Comparison of ENCODE assay signal across 13 cellular contexts in the genomic region with DNA sequence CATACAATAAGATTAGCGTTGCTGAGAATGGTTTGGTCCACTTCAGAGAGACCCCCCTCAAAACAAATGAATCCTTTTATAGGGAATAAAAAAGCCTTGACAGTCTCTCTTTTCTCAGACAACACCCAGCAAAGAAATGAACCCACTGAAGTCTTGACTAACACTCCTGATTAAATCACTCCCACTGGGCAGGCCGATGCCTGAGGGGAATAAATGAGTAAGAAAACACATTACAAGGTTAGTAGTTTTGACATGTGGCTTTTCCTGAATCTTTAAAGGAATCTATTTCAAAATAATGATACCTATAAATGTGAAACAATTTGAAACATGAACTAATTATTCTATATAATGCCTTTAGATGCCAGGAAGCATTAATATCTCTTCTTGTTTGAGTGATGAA.
DNase-seq lines count a peak whose midpoint lies in the region; ATAC-seq, FAIRE-seq and TF ChIP-seq lines count a peak whose summit lies in the region.
"Had no signal": no experiment of that assay in that cellular context is flagged by ENCODE, and none has a peak within 500 bp of the region (broad histone marks: within the 10 kb centered on the region; RNA-seq: fewer than 3 reads in every experiment).

No MANE protein-coding gene starts in this region.

- intact Hi-C loops in K562 (cut with micrococcal nuclease) = no loop called here
- intact Hi-C loops in Caco-2 (cut with micrococcal nuclease; ENCODE audit: unreplicated experiment) = no loop called here

- H3K9me1 ChIP-seq in K562 (ENCODE audit: control insufficient read depth, insufficient read depth, low read length) = no peaks in the 10 kb centered on the region

- H3K4me3 ChIP-seq in K562 (no peak overlapping the region), Caco-2 (ENCODE audit: low read depth, low read length) (no peak overlapping the region)
- H3K4me3 ChIP-seq: A549 had no signal

- H3K27ac Mint-ChIP-seq in Caco-2 (ENCODE audit: unreplicated experiment) = no peak overlapping the region
- H3K27ac Mint-ChIP-seq: CD14-positive monocyte; CD8-positive, alpha-beta T cell; IgD-negative memory B cell had no signal

- no peaks in the 10 kb centered on the region for H4K20me1 ChIP-seq in K562 (replicated peaks; ENCODE audit: control insufficient read depth, insufficient read depth, low read length)

- no peak overlapping the region for H3K9ac ChIP-seq in K562 (ENCODE audit: insufficient read depth in 1 of 2, low read depth in 2 of 2, low read length in 2 of 2)

- peak overlapping the region; percentile 23; the same call in 1 of the 2 replicates for H2AFZ ChIP-seq in K562 (ENCODE audit: low read depth, low read length)

- H3K79me2 ChIP-seq in K562 (ENCODE audit: control insufficient read depth, insufficient read depth, low read length) = no peaks in the 10 kb centered on the region

- TF ChIP-seq EP300 in K562 (IDR thresholded peaks at IDR 0.05; ENCODE audit: low read length) = no peak

- TF ChIP-seq RAD21 in K562 (CRISPR knock-in tag; conservative IDR thresholded peaks at IDR 0.05 in 1 of 2, IDR thresholded peaks at IDR 0.05 in 1 of 2) = no peak

- no peaks in the 10 kb centered on the region for H3K4me1 Mint-ChIP-seq in Caco-2 (ENCODE audit: low read depth, unreplicated experiment)
- H3K4me1 Mint-ChIP-seq: CD14-positive monocyte had no signal

- CTCF ChIA-PET in K562 (lab: Yijun Ruan, JAX; ENCODE audit: low intra/inter-chr PET ratio) = interaction anchor here (0.5 kb wide), 1 partner anchor 10 kb away, joined by 3 read pairs; no protein-coding TSS in a partner anchor
- CTCF ChIA-PET in Caco-2 (lab: Charles Lee) = no interaction called here

- peaks cover 4 to 44% of the 10 kb centered on the region in 2 experiments; a peak in 4 of 5 replicates for H3K4me1 ChIP-seq in K562 (replicated peaks in 1 of 2; ENCODE audit: control insufficient read depth in 2 of 2, insufficient read depth in 2 of 2, low read length in 2 of 2)
- H3K4me1 ChIP-seq in Caco-2 = no peaks in the 10 kb centered on the region
- H3K4me1 ChIP-seq: A549 had no signal

- H3K9me3 Mint-ChIP-seq in Caco-2 (ENCODE audit: unreplicated experiment) = no peaks in the 10 kb centered on the region
- H3K9me3 Mint-ChIP-seq: CD8-positive, alpha-beta T cell; IgD-negative memory B cell had no signal

- no peak overlapping the region for H3K4me2 ChIP-seq in K562 (ENCODE audit: insufficient read depth, low read length)
- H3K4me2 ChIP-seq: A549 had no signal

- H3K27me3 ChIP-seq in K562 (ENCODE audit: control insufficient read depth in 2 of 2, insufficient read depth in 2 of 2, low read length in 2 of 2) (no peaks in the 10 kb centered on the region), Caco-2 (replicated peaks; ENCODE audit: control insufficient read depth, insufficient read depth, low read length) (no peaks in the 10 kb centered on the region)

- in situ Hi-C loops in K562 (cut with MboI) = no loop called here

- BruUV-seq in K562 (replicated peaks; lab: Mats Ljungman, UMichigan) = no TSS peak
- no TSS peak for BruUV-seq in Caco-2 (replicated peaks; lab: Mats Ljungman, UMichigan)

- no peaks in the 10 kb centered on the region for H3K27me3 Mint-ChIP-seq in Caco-2 (ENCODE audit: insufficient read depth, unreplicated experiment)

- H3K27ac ChIP-seq in K562 (ENCODE audit: extremely low read depth, low read depth, low read length) = no peak overlapping the region
- H3K27ac ChIP-seq: A549 had no signal

- WGBS in K562 (ENCODE audit: insufficient coverage, low coverage, missing lambda C conversion rate) = 79% methylated on average over 2 of the region's 2 CpGs

- no peak for FAIRE-seq in K562 (lab: Jason Lieb, UNC)
- FAIRE-seq: A549 had no signal

- peaks cover 2% of the 10 kb centered on the region; the same call in 1 of the 2 replicates for H3K9me3 ChIP-seq in K562 (replicated peaks; ENCODE audit: control insufficient read depth, insufficient read depth, low read depth, low read length)
- no peaks in the 10 kb centered on the region for H3K9me3 ChIP-seq in Caco-2
- H3K9me3 ChIP-seq: A549 had no signal

- peak; percentile 28; the same call in 1 of the 3 replicates for ATAC-seq in K562
- ATAC-seq in esophagus mucosa = peak; percentile 63
- ATAC-seq: A549; CD8-positive, alpha-beta T cell had no signal

- peak; percentile 18 for DNase-seq in OCI-M1 (lab: John Stamatoyannopoulos, UW)
- DNase-seq in K562 (ENCODE audit: extremely low read depth in 1 of 4, low spot score in 3 of 4) = peak in 1 of 4 experiments; percentile 14
- DNase-seq in Caco-2 = no peak
- DNase-seq in stimulated activated naive CD4-positive, alpha-beta T cell (lab: John Stamatoyannopoulos, UW) = no peak
- no peak for DNase-seq in activated naive CD4-positive, alpha-beta T cell (lab: John Stamatoyannopoulos, UW)
- DNase-seq: CD8-positive, alpha-beta T cell; COR-L47; GF-D8; H7 had no signal

- H3K36me3 Mint-ChIP-seq in Caco-2 (ENCODE audit: insufficient read depth, unreplicated experiment) = no peaks in the 10 kb centered on the region
- H3K36me3 Mint-ChIP-seq: CD14-positive monocyte; CD8-positive, alpha-beta T cell; IgD-negative memory B cell had no signal

- no peak for TF ChIP-seq POLR2A in K562 (conservative IDR thresholded peaks at IDR 0.05)

- TF ChIP-seq CTCF in K562 (IDR thresholded peaks at IDR 0.05 in 2 of 3, conservative IDR thresholded peaks at IDR 0.05 in 1 of 3; ENCODE audit: insufficient read depth in 2 of 3, low read depth in 1 of 3, low read length in 3 of 3) = no peak
- no peak for TF ChIP-seq CTCF in Caco-2 (IDR thresholded peaks at IDR 0.05; ENCODE audit: insufficient read depth in 1 of 2, low read depth in 1 of 2, low read length in 1 of 2, severe bottlenecking in 1 of 2, unreplicated experiment in 1 of 2)

- POLR2A ChIA-PET in K562 (lab: Yijun Ruan, JAX) = interaction anchor here (1.2 to 1.7 kb wide), 2 partner anchors 10 to 11 kb away, joined by 3 to 6 read pairs; no protein-coding TSS in a partner anchor
- POLR2A ChIA-PET in Caco-2 (lab: Charles Lee) = no interaction called here

- no peaks in the 10 kb centered on the region for H3K36me3 ChIP-seq in K562 (ENCODE audit: control insufficient read depth, insufficient read depth, low read length)
- H3K36me3 ChIP-seq in Caco-2 (ENCODE audit: control insufficient read depth, insufficient read depth, low read length) = no peaks in the 10 kb centered on the region

- H3K4me3 Mint-ChIP-seq in Caco-2 (ENCODE audit: unreplicated experiment) = no peak overlapping the region
- H3K4me3 Mint-ChIP-seq: CD14-positive monocyte; CD8-positive, alpha-beta T cell; IgD-negative memory B cell had no signal

TF ChIP-seq in K562, 482 proteins besides CTCF, POLR2A, EP300 and RAD21 (continues in another document):
- TF ChIP-seq ZBTB40 (IDR thresholded peaks at IDR 0.05) (no peak), ZBTB40 (CRISPR knock-in tag; IDR thresholded peaks at IDR 0.05) (no peak)
